21 cellular contexts compared by ENCODE assay signal in the genomic region with DNA sequence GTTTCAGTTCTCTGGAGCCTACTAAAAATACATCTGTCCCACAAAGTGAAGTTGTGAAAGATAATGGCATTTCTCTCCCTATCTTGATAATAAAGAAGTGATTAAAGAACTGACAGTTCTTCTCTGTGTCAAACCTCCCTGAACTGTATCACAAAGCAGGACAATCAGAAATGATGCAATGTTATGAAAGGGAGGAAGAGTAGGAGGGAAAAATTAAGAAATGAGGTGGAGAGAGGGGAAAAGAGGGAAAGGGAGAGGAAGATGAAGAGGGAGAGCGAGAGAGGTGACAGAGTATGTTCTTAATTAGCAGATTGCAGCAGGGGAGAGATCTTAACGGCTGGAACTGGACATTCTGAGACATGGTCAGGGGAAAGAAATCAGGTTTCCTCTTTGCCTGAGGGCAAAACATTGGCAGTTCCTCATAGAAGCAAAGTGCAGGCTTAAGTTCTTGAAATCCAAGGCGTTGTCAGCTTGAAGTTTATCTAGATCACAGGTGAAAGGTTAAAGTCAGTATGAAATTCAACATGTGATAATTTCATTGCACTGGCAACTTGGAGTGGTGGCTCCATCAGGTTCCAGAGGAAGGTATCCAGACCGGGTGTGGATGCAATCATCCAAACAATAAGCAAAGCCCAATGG. TPM values are rescaled to one million over a fixed set of nuclear protein-coding genes. Genes with fewer than 3 reads are reported as not detected.
DNase-seq lines count a peak whose midpoint lies in the region; ATAC-seq, FAIRE-seq and TF ChIP-seq lines count a peak whose summit lies in the region.
"Had no signal": no experiment of that assay in that cellular context is flagged by ENCODE, and none has a peak within 500 bp of the region (broad histone marks: within the 10 kb centered on the region; RNA-seq: fewer than 3 reads in every experiment).

No MANE protein-coding gene starts in this region.

- H3K27me3 ChIP-seq in K562 (ENCODE audit: control insufficient read depth in 2 of 2, insufficient read depth in 2 of 2, low read length in 2 of 2) (no peaks in the 10 kb centered on the region), transverse colon (no peaks in the 10 kb centered on the region)
- H3K27me3 ChIP-seq: MG63, SJSA1 had no signal

- in situ Hi-C loops in K562 (cut with MboI): no loop called here
- in situ Hi-C loops in transverse colon (cut with MboI; ENCODE audit: low pct_ligation_motif_present in 1 of 4, low pct_unique_long_range_greater_than_20kb in 1 of 4, low sequenced_read_pairs in 3 of 4): loop anchor here (25.0 kb wide), 2 partner anchors 856 to 1356 kb away; a partner anchor contains a TSS

- no peak overlapping the region for H3K27ac Mint-ChIP-seq in stimulated activated memory B cell treated with anti-CD40 and anti-IgM and Interleukin-4, amounts not matched to agents 10 μg/mL and 1 μg/mL and 100 μg/mL, for 72 hours
- H3K27ac Mint-ChIP-seq: CD4-positive, alpha-beta memory T cell had no signal

- peaks cover 17% of the 10 kb centered on the region for H3K27me3 Mint-ChIP-seq in stimulated activated memory B cell treated with anti-CD40 and anti-IgM and Interleukin-4, amounts not matched to agents 10 μg/mL and 1 μg/mL and 100 μg/mL, for 72 hours

- H3K4me3 ChIP-seq in HEK293 (ENCODE audit: low read depth, low read length): no peak overlapping the region
- no peak overlapping the region for H3K4me3 ChIP-seq in K562
- H3K4me3 ChIP-seq in transverse colon: no peak overlapping the region
- H3K4me3 ChIP-seq: GM12878, MG63, SJSA1 had no signal

- H3K4me3 Mint-ChIP-seq in stimulated activated memory B cell treated with anti-CD40 and anti-IgM and Interleukin-4, amounts not matched to agents 10 μg/mL and 1 μg/mL and 100 μg/mL, for 72 hours: no peak overlapping the region
- H3K4me3 Mint-ChIP-seq: CD4-positive, alpha-beta memory T cell had no signal

- no peaks in the 10 kb centered on the region for H3K9me1 ChIP-seq in K562 (ENCODE audit: control insufficient read depth, insufficient read depth, low read length)

- intact Hi-C loops in K562 (cut with micrococcal nuclease) (no loop called here), transverse colon (cut with DNase I; ENCODE audit: low total_unique reads) (no loop called here)

- no peak for ATAC-seq in K562
- ATAC-seq in stimulated activated memory B cell treated with anti-CD40 and anti-IgM and Interleukin-4, amounts not matched to agents 10 μg/mL and 1 μg/mL and 100 μg/mL, for 72 hours: no peak
- ATAC-seq: GM12878 had no signal

- no peak overlapping the region for H3K9ac ChIP-seq in K562 (ENCODE audit: insufficient read depth in 1 of 2, low read depth in 2 of 2, low read length in 2 of 2)

- no peaks in the 10 kb centered on the region for H4K20me1 ChIP-seq in K562 (replicated peaks; ENCODE audit: control insufficient read depth, insufficient read depth, low read length)

- TF ChIP-seq POLR2A in K562 (conservative IDR thresholded peaks at IDR 0.05): no peak
- TF ChIP-seq POLR2A in transverse colon (IDR thresholded peaks at IDR 0.05): no peak

- 0 out of 2 replicates have a peak, but pooled peaks cover 3% of the 10 kb centered on the region for H3K4me1 ChIP-seq in HEK293 (ENCODE audit: control insufficient read depth, insufficient read depth, low read length)
- no peaks in the 10 kb centered on the region for H3K4me1 ChIP-seq in K562 (replicated peaks in 1 of 2; ENCODE audit: control insufficient read depth in 2 of 2, insufficient read depth in 2 of 2, low read length in 2 of 2)
- H3K4me1 ChIP-seq in transverse colon: peaks cover 0 to 3% (median 1%) of the 10 kb centered on the region in 4 donors
- H3K4me1 ChIP-seq: BE2C, SJSA1 had no signal

- no TSS peak for BruUV-seq in K562 (replicated peaks; lab: Mats Ljungman, UMichigan)

- no peaks in the 10 kb centered on the region for H3K79me2 ChIP-seq in K562 (ENCODE audit: control insufficient read depth, insufficient read depth, low read length)

- TF ChIP-seq RAD21 in K562 (CRISPR knock-in tag; conservative IDR thresholded peaks at IDR 0.05 in 1 of 2, IDR thresholded peaks at IDR 0.05 in 1 of 2): no peak

- H3K27ac ChIP-seq in HEK293 (ENCODE audit: extremely low read depth, low read depth, low read length) (no peak overlapping the region), K562 (ENCODE audit: extremely low read depth, low read depth, low read length) (no peak overlapping the region), transverse colon (peak overlapping the region in 3 of 4 donors; percentile 19 to 47 (median 23))
- H3K27ac ChIP-seq: SJSA1 had no signal

- H3K9me3 ChIP-seq in HEK293 (ENCODE audit: control insufficient read depth, insufficient read depth, low read depth, low read length) (no peaks in the 10 kb centered on the region), K562 (replicated peaks; ENCODE audit: control insufficient read depth, insufficient read depth, low read depth, low read length) (no peaks in the 10 kb centered on the region), transverse colon (no peaks in the 10 kb centered on the region)
- H3K9me3 ChIP-seq: BE2C, MG63, SJSA1 had no signal

- peak; percentile 1 for DNase-seq in NOMO-1 treated with DMSO at 0.1 percent for 48 hours (lab: John Stamatoyannopoulos, UW; ENCODE audit: unreplicated experiment)
- DNase-seq in NOMO-1 (lab: John Stamatoyannopoulos, UW; ENCODE audit: unreplicated experiment in 2 of 2): no peak
- no peak for DNase-seq in K562 (ENCODE audit: extremely low read depth in 1 of 4, low spot score in 3 of 4)
- DNase-seq in transverse colon: no peak
- DNase-seq in HCEC 1CT: no peak
- no peak for DNase-seq in occipital lobe (lab: John Stamatoyannopoulos, UW)
- DNase-seq: 8988T; BE2C; CD4-positive, alpha-beta memory T cell; EL; GOT3; MG63; NCI-H1092; NCI-H1436 treated with DMSO at 0.1 percent for 48 hours; NCI-H2029; NCI-H510A; NCI-H774 had no signal

- FAIRE-seq in K562 (lab: Jason Lieb, UNC): no peak
- FAIRE-seq: GM12878 had no signal

- no peaks in the 10 kb centered on the region for H3K9me3 Mint-ChIP-seq in stimulated activated memory B cell treated with anti-CD40 and anti-IgM and Interleukin-4, amounts not matched to agents 10 μg/mL and 1 μg/mL and 100 μg/mL, for 72 hours
- H3K9me3 Mint-ChIP-seq: CD4-positive, alpha-beta memory T cell had no signal

- TF ChIP-seq CTCF in HEK293 (tag by site-specific recombination; IDR thresholded peaks at IDR 0.05) (no peak), K562 (IDR thresholded peaks at IDR 0.05 in 2 of 3, conservative IDR thresholded peaks at IDR 0.05 in 1 of 3; ENCODE audit: insufficient read depth in 2 of 3, low read depth in 1 of 3, low read length in 3 of 3) (no peak), transverse colon (IDR thresholded peaks at IDR 0.05) (no peak)

- no peak overlapping the region for H3K4me2 ChIP-seq in K562 (ENCODE audit: insufficient read depth, low read length)

- no peaks in the 10 kb centered on the region for H3K36me3 ChIP-seq in HEK293 (ENCODE audit: control insufficient read depth in 2 of 2, insufficient read depth in 1 of 2, low read length in 2 of 2)
- no peaks in the 10 kb centered on the region for H3K36me3 ChIP-seq in K562 (ENCODE audit: control insufficient read depth, insufficient read depth, low read length)
- no peaks in the 10 kb centered on the region for H3K36me3 ChIP-seq in transverse colon
- H3K36me3 ChIP-seq: BE2C, MG63, SJSA1 had no signal

- no peaks in the 10 kb centered on the region for H3K36me3 Mint-ChIP-seq in stimulated activated memory B cell treated with anti-CD40 and anti-IgM and Interleukin-4, amounts not matched to agents 10 μg/mL and 1 μg/mL and 100 μg/mL, for 72 hours
- H3K36me3 Mint-ChIP-seq: CD4-positive, alpha-beta memory T cell had no signal

- H3K4me1 Mint-ChIP-seq in stimulated activated memory B cell treated with anti-CD40 and anti-IgM and Interleukin-4, amounts not matched to agents 10 μg/mL and 1 μg/mL and 100 μg/mL, for 72 hours: peaks cover 9% of the 10 kb centered on the region

- TF ChIP-seq EP300 in K562 (IDR thresholded peaks at IDR 0.05; ENCODE audit: low read length) (no peak), transverse colon (IDR thresholded peaks at IDR 0.05; ENCODE audit: low read depth) (no peak)

- WGBS in K562 (ENCODE audit: insufficient coverage, low coverage, missing lambda C conversion rate): 1% methylated on average over 4 of the region's 4 CpGs
- WGBS in transverse colon (ENCODE audit: low coverage in 1 of 2), 2 donors: 47 to 52% methylated on average over 4 of the region's 4 CpGs

- H2AFZ ChIP-seq in K562 (ENCODE audit: low read depth, low read length): no peak overlapping the region

- CTCF ChIA-PET in HEK293 (lab: Yijun Ruan, JAX) (interaction anchor here (0.6 to 1.1 kb wide), 2 partner anchors 13 to 22 kb away, joined by 3 read pairs; no protein-coding TSS in a partner anchor), K562 (lab: Yijun Ruan, JAX; ENCODE audit: low intra/inter-chr PET ratio) (no interaction called here)

- POLR2A ChIA-PET in HEK293 (lab: Yijun Ruan, JAX): no interaction called here
- POLR2A ChIA-PET in K562 (lab: Yijun Ruan, JAX): no interaction called here

TF ChIP-seq in HEK293, 187 proteins besides CTCF, POLR2A, EP300 and RAD21 (continues in another document):
- peak; percentile 52 for TF ChIP-seq PRDM1 (tag by site-specific recombination; IDR thresholded peaks at IDR 0.05)

RNA-seq across cellular contexts. Expression of a gene that starts 54.6 kb away (rescaled TPM):
- 6.0 and 21.7 TPM in 2 replicates for total RNA-seq in K562 (2011; cell fraction: chromatin; rRNA removed; ENCODE audit: low replicate concordance)
- total RNA-seq in K562 (2011; cell fraction: nucleolus; rRNA removed): 10.3 and 12.0 TPM in 2 replicates
- total RNA-seq in K562 (2011; cell fraction: nucleoplasm; rRNA removed): 11.3 and 14.8 TPM in 2 replicates
- total RNA-seq in K562 (2014; rRNA removed) (16.5 and 16.9 TPM in 2 replicates), K562 (2014; rRNA removed; fragmentation: Illumina TruSeq; extraction: Trizol) (24.3 and 29.2 TPM in 2 replicates), K562 (2015; rRNA removed; fragmentation: Illumina TruSeq; extraction: Trizol) (22.1 and 26.2 TPM in 2 replicates), K562 (2021) (12.8 and 14.2 TPM in 2 replicates), transverse colon (100 to 1,000 TPM in 1 of 4 donors, 10 to 100 TPM in 3; 26.4 to 138 (median 32.5) TPM), occipital lobe (25.7 TPM)
- polyA plus RNA-seq in K562 (2011; rRNA removed) (21.0 and 25.8 TPM in 2 replicates), K562 (2014; fragmentation: Illumina TruSeq; extraction: Trizol) (20.9 and 22.9 TPM in 2 replicates), K562 (2014; fragmentation: Nextera tagmentation; extraction: Ambion mirVana) (1 to 10 TPM; 6.7 to 9.1 TPM), K562 (2014; rRNA removed) (20.5 and 25.5 TPM in 2 replicates)
- polyA plus RNA-seq in K562 (2011; cell fraction: cytosol; rRNA removed): 10.4 and 10.6 TPM in 2 replicates
- polyA plus RNA-seq in K562 (2011; cell fraction: nucleus; rRNA removed): 5.9 and 8.2 TPM in 2 replicates
- 11.0 and 13.0 TPM in 2 replicates for polyA plus RNA-seq in K562 (2012)
- 12.0 and 14.8 TPM in 2 replicates for polyA minus RNA-seq in K562 (2011; rRNA and poly(A)+ RNA removed)
- 7.5 and 7.9 TPM in 2 replicates for polyA minus RNA-seq in K562 (2011; cell fraction: cytosol; rRNA and poly(A)+ RNA removed)
- 5.3 and 15.1 TPM in 2 replicates for polyA minus RNA-seq in K562 (2011; cell fraction: nucleus; rRNA and poly(A)+ RNA removed)

Comparison
In these comparisons a context has a peak if more than half of its experiments do, and no peak if none do; other contexts are left out.
1. H3K27ac ChIP-seq: peak in transverse colon (3 of 4); none in HEK293 (single experiment) and K562 (single experiment).